In genomic region chr7:50792342-50793114, GRCh38 we compare ENCODE assay signal across 1 cellular context.
TF ChIP-seq lines count a peak whose summit lies in the region.

No MANE protein-coding gene starts in this region.

TF ChIP-seq in K562, 482 proteins besides CTCF, POLR2A, EP300 and RAD21 (continued from another document):
- TF ChIP-seq, protein P1, sequence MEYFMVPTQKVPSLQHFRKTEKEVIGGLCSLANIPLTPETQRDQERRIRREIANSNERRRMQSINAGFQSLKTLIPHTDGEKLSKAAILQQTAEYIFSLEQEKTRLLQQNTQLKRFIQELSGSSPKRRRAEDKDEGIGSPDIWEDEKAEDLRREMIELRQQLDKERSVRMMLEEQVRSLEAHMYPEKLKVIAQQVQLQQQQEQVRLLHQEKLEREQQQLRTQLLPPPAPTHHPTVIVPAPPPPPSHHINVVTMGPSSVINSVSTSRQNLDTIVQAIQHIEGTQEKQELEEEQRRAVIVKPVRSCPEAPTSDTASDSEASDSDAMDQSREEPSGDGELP (CRISPR knock-in tag; IDR thresholded peaks at IDR 0.05; ENCODE audit: borderline replicate concordance), result peak; percentile 51; the same call in 1 of the 2 replicates
- TF ChIP-seq CUX1 (CRISPR knock-in tag; IDR thresholded peaks at IDR 0.05) (no peak), ZNF311 (CRISPR knock-in tag; IDR thresholded peaks at IDR 0.05) (no peak), SFPQ (IDR thresholded peaks at IDR 0.05; ENCODE audit: low read depth, low read length) (no peak), KLF13 (tag; IDR thresholded peaks at IDR 0.05; ENCODE audit: borderline replicate concordance, low read depth) (no peak), ARID3B (CRISPR knock-in tag; IDR thresholded peaks at IDR 0.05; ENCODE audit: borderline replicate concordance) (no peak), MYC (IDR thresholded peaks at IDR 0.05; ENCODE audit: low read depth, low read length) (peak; percentile 99), MYC (CRISPR knock-in tag; IDR thresholded peaks at IDR 0.05; ENCODE audit: borderline replicate concordance, low read depth) (peak; percentile 62; the same call in 1 of the 2 replicates), HDAC3 (IDR thresholded peaks at IDR 0.05; ENCODE audit: borderline replicate concordance, partially characterized antibody) (no peak), CXXC5 (CRISPR knock-in tag; IDR thresholded peaks at IDR 0.05) (peak; percentile 86)
TF ChIP-seq in K562: peak in this region for 67.
